ENCODE assay signal across 8 cellular contexts in the genomic region with DNA sequence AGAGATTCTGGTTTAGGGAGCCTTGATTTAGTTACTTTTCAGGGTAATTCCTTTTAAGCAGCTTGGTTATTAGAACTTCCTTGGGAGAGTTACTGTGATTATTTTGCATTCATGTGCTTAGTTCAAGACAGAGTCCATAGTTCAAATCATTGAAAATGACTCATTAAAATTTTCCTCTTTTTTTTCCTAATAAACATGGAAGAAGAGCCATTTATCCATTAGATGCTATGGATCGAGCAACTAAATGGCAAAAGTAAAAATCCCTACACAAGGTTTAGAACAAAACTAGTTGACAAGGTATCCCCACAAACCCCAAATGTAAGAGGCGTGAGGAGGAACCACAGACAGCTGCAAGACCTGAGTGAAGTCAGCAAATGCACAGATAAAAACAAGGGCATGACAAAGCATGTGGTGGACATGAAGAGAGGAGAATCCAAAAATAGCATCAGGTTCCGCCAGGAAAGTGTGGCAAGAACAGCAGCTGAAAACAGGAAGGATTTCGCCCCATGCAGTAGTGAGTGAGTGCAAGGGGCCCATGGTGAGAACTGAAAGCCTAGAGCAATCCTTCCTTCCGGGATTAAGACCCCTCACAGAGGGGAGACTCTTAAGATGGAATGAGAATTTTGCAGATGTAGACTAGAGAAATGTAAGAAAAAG.
DNase-seq lines count a peak whose midpoint lies in the region; ATAC-seq, FAIRE-seq and TF ChIP-seq lines count a peak whose summit lies in the region.
"Not testable (repeated sequence)": the region's sequence is repeated elsewhere in the genome, so short reads cannot be mapped to it uniquely, and the experiment has no call there.

No MANE protein-coding gene starts in this region.

- H3K4me1 ChIP-seq in astrocyte (ENCODE audit: insufficient read depth, low read length); mucosa of descending colon (ENCODE audit: low read depth); gastrocnemius medialis: not testable (repeated sequence)

- in situ Hi-C loops in gastrocnemius medialis (cut with MboI; ENCODE audit: low sequenced_read_pairs in 4 of 4), result not testable (repeated sequence)

- TF ChIP-seq CTCF in HL-60 (IDR thresholded peaks at IDR 0.05; ENCODE audit: insufficient read depth, low read length); NB4 (IDR thresholded peaks at IDR 0.05; ENCODE audit: low read depth, low read length); astrocyte (IDR thresholded peaks at IDR 0.05; ENCODE audit: insufficient read depth, low read depth, low read length); mucosa of descending colon (IDR thresholded peaks at IDR 0.05); gastrocnemius medialis (IDR thresholded peaks at IDR 0.05 in 4 of 5, conservative IDR thresholded peaks at IDR 0.05 in 1 of 5): not testable (repeated sequence)

- peak overlapping the region; percentile 50 for H3K27ac Mint-ChIP-seq in astrocyte (ENCODE audit: unreplicated experiment)

- not testable (repeated sequence) for H3K27me3 ChIP-seq in HL-60 (ENCODE audit: insufficient read depth, poor library complexity, severe bottlenecking); astrocyte (ENCODE audit: insufficient read depth, low read length); gastrocnemius medialis

- H2AFZ ChIP-seq in astrocyte (ENCODE audit: low read depth, low read length), result not testable (repeated sequence)

- intact Hi-C loops in left cardiac atrium (cut with DNase I); mucosa of descending colon (cut with DNase I, micrococcal nuclease); gastrocnemius medialis (cut with DNase I; ENCODE audit: low total_unique reads): not testable (repeated sequence)

- H3K4me1 Mint-ChIP-seq in astrocyte (ENCODE audit: low read depth, unreplicated experiment), result not testable (repeated sequence)

- not testable (repeated sequence) for H3K27me3 Mint-ChIP-seq in astrocyte (ENCODE audit: low read depth, unreplicated experiment)

- not testable (repeated sequence) for FAIRE-seq in astrocyte (lab: Jason Lieb, UNC)

- peak; percentile 23 to 58 for ATAC-seq in left cardiac atrium
- ATAC-seq in mucosa of descending colon, result peak; percentile 22
- peak; percentile 78 to 79 for ATAC-seq in gastrocnemius medialis

- DNase-seq in AML-193 (lab: John Stamatoyannopoulos, UW) (peak; percentile 37 to 50), HL-60 (ENCODE audit: low read depth in 1 of 2, low spot score in 1 of 2) (peak; percentile 29 to 78), NB4 (ENCODE audit: low read depth) (peak; percentile 83), SIG-M5 treated with dmso at 0.1 percent for 504 hours (lab: John Stamatoyannopoulos, UW; ENCODE audit: unreplicated experiment) (peak; percentile 88)
- DNase-seq in astrocyte (ENCODE audit: low read depth); left cardiac atrium; mucosa of descending colon; gastrocnemius medialis: not testable (repeated sequence)

- not testable (repeated sequence) for H3K4me2 ChIP-seq in astrocyte (ENCODE audit: low read length)

- not testable (repeated sequence) for H3K9me3 Mint-ChIP-seq in astrocyte (ENCODE audit: unreplicated experiment)

- H3K36me3 Mint-ChIP-seq in astrocyte (ENCODE audit: low read depth, unreplicated experiment), result not testable (repeated sequence)

- not testable (repeated sequence) for H3K36me3 ChIP-seq in astrocyte (ENCODE audit: insufficient read depth, low read length); mucosa of descending colon (ENCODE audit: low read depth); gastrocnemius medialis

- not testable (repeated sequence) for H3K4me3 ChIP-seq in HL-60 (replicated peaks; ENCODE audit: insufficient read depth, low read length); NB4 (ENCODE audit: low read depth, low read length); astrocyte (ENCODE audit: insufficient read depth, low read depth, low read length); mucosa of descending colon; gastrocnemius medialis

- H3K9ac ChIP-seq in astrocyte (ENCODE audit: low read length), result not testable (repeated sequence)

- not testable (repeated sequence) for H4K20me1 ChIP-seq in astrocyte (ENCODE audit: insufficient read depth, low read length)

- H3K27ac ChIP-seq in HL-60 (replicated peaks), result peak overlapping the region; percentile 76
- not testable (repeated sequence) for H3K27ac ChIP-seq in astrocyte (ENCODE audit: low read depth, low read length); gastrocnemius medialis

- not testable (repeated sequence) for TF ChIP-seq POLR2A in NB4 (IDR thresholded peaks at IDR 0.05; ENCODE audit: extremely low read depth, insufficient read length); gastrocnemius medialis (IDR thresholded peaks at IDR 0.05)

- H3K4me3 Mint-ChIP-seq in astrocyte (ENCODE audit: unreplicated experiment), result not testable (repeated sequence)

- not testable (repeated sequence) for H3K79me2 ChIP-seq in astrocyte (ENCODE audit: insufficient read depth, low read length)

- H3K9me3 ChIP-seq in astrocyte (ENCODE audit: insufficient read depth, low read depth, low read length); mucosa of descending colon; gastrocnemius medialis: not testable (repeated sequence)

Comparison
In these comparisons a context has a peak if more than half of its experiments do, and no peak if none do; other contexts are left out.
1. ATAC-seq: peak in every context shown above with its lines; median percentile 78 in gastrocnemius medialis; 40 in left cardiac atrium; 22 in mucosa of descending colon.